ENCODE assay signal across 12 cellular contexts in genomic region chr2:231425811-231426703, GRCh38. TPM values are rescaled to one million over a fixed set of nuclear protein-coding genes. Genes with fewer than 3 reads are reported as not detected.
A peak's percentile ranks its signal among the peaks of the same experiment; 100 is the strongest.
DNase-seq lines count a peak whose midpoint lies in the region; ATAC-seq and TF ChIP-seq lines count a peak whose summit lies in the region.
"Had no signal": no experiment of that assay in that cellular context is flagged by ENCODE, and none has a peak within 500 bp of the region (broad histone marks: within the 10 kb centered on the region; RNA-seq: fewer than 3 reads in every experiment).

No MANE protein-coding gene starts in this region.

- H2BK12ac ChIP-seq in neuronal stem cell (ENCODE audit: low read length), result no peak overlapping the region

- no peaks in the 10 kb centered on the region for H3K9me3 ChIP-seq in PC-9 (ENCODE audit: insufficient read depth, low read depth)
- H3K9me3 ChIP-seq in neuronal stem cell (replicated peaks in 1 of 2; ENCODE audit: control insufficient read depth in 2 of 2, insufficient read depth in 1 of 2, low read depth in 1 of 2, low read length in 2 of 2), result no peaks in the 10 kb centered on the region
- H3K9me3 ChIP-seq in left ventricle myocardium inferior (replicated peaks), result no peaks in the 10 kb centered on the region
- H3K9me3 ChIP-seq: upper lobe of left lung had no signal

- intact Hi-C loops in PC-9 (cut with micrococcal nuclease; ENCODE audit: unreplicated experiment), result no loop called here
- intact Hi-C loops in activated T-helper 2 cell treated with anti-CD3 and anti-CD28 coated beads, Interferon-gamma antibody, Interleukin-2, Interleukin-4, amounts not matched to agents 10 μg/mL and 5 μg/mL and 100 μg/mL, durations not matched to agents 14 hours and 24 hours and 36 hours (cut with micrococcal nuclease), result no loop called here
- intact Hi-C loops in left ventricle myocardium inferior (cut with micrococcal nuclease), result no loop called here

- H3K27ac Mint-ChIP-seq in activated T-helper 2 cell treated with anti-CD3 and anti-CD28 coated beads, Interferon-gamma antibody, Interleukin-2, Interleukin-4, amounts not matched to agents 10 μg/mL and 5 μg/mL and 100 μg/mL, durations not matched to agents 14 hours and 24 hours and 36 hours, result peak overlapping the region; percentile 46

- peaks cover 12% of the 10 kb centered on the region for H3K9me3 Mint-ChIP-seq in activated T-helper 2 cell treated with anti-CD3 and anti-CD28 coated beads, Interferon-gamma antibody, Interleukin-2, Interleukin-4, amounts not matched to agents 10 μg/mL and 5 μg/mL and 100 μg/mL, durations not matched to agents 14 hours and 24 hours and 36 hours

- H3K27ac ChIP-seq in PC-9 (no peak overlapping the region), neuronal stem cell (replicated peaks; ENCODE audit: low read length) (no peak overlapping the region), left ventricle myocardium inferior (replicated peaks) (no peak overlapping the region)
- H3K27ac ChIP-seq: upper lobe of left lung had no signal

- H3K4me1 ChIP-seq in PC-9 (replicated peaks; ENCODE audit: insufficient read depth) (peaks cover 11% of the 10 kb centered on the region), neuronal stem cell (ENCODE audit: control insufficient read depth in 2 of 2, insufficient read depth in 1 of 2, low read depth in 1 of 2, low read length in 2 of 2) (peaks cover 0 to 3% of the 10 kb centered on the region in 2 donors), left ventricle myocardium inferior (no peaks in the 10 kb centered on the region)
- H3K4me1 ChIP-seq: upper lobe of left lung had no signal

- no peak overlapping the region for H3K14ac ChIP-seq in neuronal stem cell (ENCODE audit: low read length)

- no peak overlapping the region for H2BK5ac ChIP-seq in neuronal stem cell (ENCODE audit: low read length)

- BruUV-seq in PC-9 (replicated peaks; lab: Mats Ljungman, UMichigan), result no TSS peak

- no peak overlapping the region for H3K4ac ChIP-seq in neuronal stem cell (ENCODE audit: low read length)

- no peaks in the 10 kb centered on the region for H3K36me3 Mint-ChIP-seq in activated T-helper 2 cell treated with anti-CD3 and anti-CD28 coated beads, Interferon-gamma antibody, Interleukin-2, Interleukin-4, amounts not matched to agents 10 μg/mL and 5 μg/mL and 100 μg/mL, durations not matched to agents 14 hours and 24 hours and 36 hours (ENCODE audit: low read depth)

- H3K4me3 ChIP-seq in PC-9 (no peak overlapping the region), neuronal stem cell (ENCODE audit: low read length in 2 of 2) (no peak overlapping the region), left ventricle myocardium inferior (no peak overlapping the region)
- H3K4me3 ChIP-seq: lung, upper lobe of left lung had no signal

- H3F3A ChIP-seq in PC-9 (ENCODE audit: insufficient read depth, low read depth), result no peaks in the 10 kb centered on the region

- H3K27me3 ChIP-seq in PC-9 (ENCODE audit: insufficient read depth, low read depth), result no peaks in the 10 kb centered on the region
- no peaks in the 10 kb centered on the region for H3K27me3 ChIP-seq in neuronal stem cell (ENCODE audit: control insufficient read depth in 3 of 3, insufficient read depth in 3 of 3, low read depth in 1 of 3, low read length in 3 of 3)
- H3K27me3 ChIP-seq in left ventricle myocardium inferior (ENCODE audit: low read depth), result no peaks in the 10 kb centered on the region
- H3K27me3 ChIP-seq: upper lobe of left lung had no signal

- no peak overlapping the region for H3K4me3 Mint-ChIP-seq in activated T-helper 2 cell treated with anti-CD3 and anti-CD28 coated beads, Interferon-gamma antibody, Interleukin-2, Interleukin-4, amounts not matched to agents 10 μg/mL and 5 μg/mL and 100 μg/mL, durations not matched to agents 14 hours and 24 hours and 36 hours (ENCODE audit: low read depth)

- CTCF ChIA-PET in PC-9 (lab: Charles Lee), result interaction anchor here (0.5 to 0.8 kb wide), 2 partner anchors 26 to 573 kb away, joined by 3 read pairs; no protein-coding TSS in a partner anchor

- peak overlapping the region; percentile 19 for H3K18ac ChIP-seq in neuronal stem cell (ENCODE audit: low read length)

- no peak overlapping the region for H2AK5ac ChIP-seq in neuronal stem cell (ENCODE audit: low read depth, low read length)

- H3K79me1 ChIP-seq in neuronal stem cell (ENCODE audit: low read depth, low read length), result no peaks in the 10 kb centered on the region

- no peak overlapping the region for H3K9ac ChIP-seq in neuronal stem cell (ENCODE audit: low read depth, low read length, poor library complexity)

- H3K23ac ChIP-seq in neuronal stem cell (ENCODE audit: low read depth, low read length, poor library complexity), result no peak overlapping the region

- peak; percentile 73 for DNase-seq in COLO668 (lab: John Stamatoyannopoulos, UW; ENCODE audit: unreplicated experiment)
- DNase-seq in PC-9, result peak; percentile 66 to 79
- no peak for DNase-seq in activated T-helper 2 cell treated with anti-CD3 and anti-CD28 coated beads, Interferon-gamma antibody, Interleukin-2, Interleukin-4, amounts not matched to agents 10 μg/mL and 5 μg/mL and 100 μg/mL, durations not matched to agents 14 hours and 24 hours and 36 hours (ENCODE audit: low spot score)
- no peak for DNase-seq in neuronal stem cell (ENCODE audit: low spot score)
- DNase-seq in EL, result no peak
- no peak for DNase-seq in left ventricle myocardium inferior
- DNase-seq in GM03348 (ENCODE audit: low spot score), result no peak
- DNase-seq: NCI-H226, SW 1271, upper lobe of left lung had no signal

- H2BK15ac ChIP-seq in neuronal stem cell (ENCODE audit: low read length), result no peak overlapping the region

- no peaks in the 10 kb centered on the region for H3K36me3 ChIP-seq in PC-9 (ENCODE audit: low read depth)
- H3K36me3 ChIP-seq in neuronal stem cell (replicated peaks in 1 of 2; ENCODE audit: control insufficient read depth in 2 of 2, insufficient read depth in 2 of 2, low read length in 2 of 2), result no peaks in the 10 kb centered on the region
- no peaks in the 10 kb centered on the region for H3K36me3 ChIP-seq in left ventricle myocardium inferior
- H3K36me3 ChIP-seq: upper lobe of left lung had no signal

- WGBS in neuronal stem cell (ENCODE audit: extremely low coverage in 2 of 2, insufficient read length in 2 of 2, insufficient replicate concordance in 1 of 2), 2 donors, result no CpG with 5 or more reads among the region's 21 CpGs

- peak overlapping the region; percentile 39; the same call in 1 of the 2 replicates for H3K4me2 ChIP-seq in PC-9
- H3K4me2 ChIP-seq in neuronal stem cell (ENCODE audit: insufficient read depth, low read length, poor library complexity, severe bottlenecking), result no peak overlapping the region

- POLR2A ChIA-PET in PC-9 (lab: Charles Lee; ENCODE audit: unreplicated experiment), result interaction anchor here (0.7 kb wide), 1 partner anchor 1290 kb away, joined by 3 read pairs; no protein-coding TSS in a partner anchor

- no peak for TF ChIP-seq CTCF in PC-9 (conservative IDR thresholded peaks at IDR 0.05)
- no peak for TF ChIP-seq CTCF in left ventricle myocardium inferior (IDR thresholded peaks at IDR 0.05; ENCODE audit: borderline replicate concordance)

- no peak overlapping the region for H2AFZ ChIP-seq in PC-9
- no peak overlapping the region for H2AFZ ChIP-seq in neuronal stem cell (ENCODE audit: low read length)

- H3K27me3 Mint-ChIP-seq in activated T-helper 2 cell treated with anti-CD3 and anti-CD28 coated beads, Interferon-gamma antibody, Interleukin-2, Interleukin-4, amounts not matched to agents 10 μg/mL and 5 μg/mL and 100 μg/mL, durations not matched to agents 14 hours and 24 hours and 36 hours (ENCODE audit: low read depth), result peaks cover 5% of the 10 kb centered on the region

- H3K9me2 ChIP-seq in PC-9 (ENCODE audit: insufficient read depth), result no peaks in the 10 kb centered on the region

- H4K20me1 ChIP-seq in PC-9 (ENCODE audit: insufficient read depth), result no peaks in the 10 kb centered on the region

- H3K79me2 ChIP-seq in PC-9 (ENCODE audit: low read depth), result no peaks in the 10 kb centered on the region

- H4K91ac ChIP-seq in neuronal stem cell (ENCODE audit: low read depth, low read length, poor library complexity), result no peak overlapping the region

- H4K8ac ChIP-seq in neuronal stem cell (ENCODE audit: low read depth, low read length), result no peak overlapping the region

- no peak overlapping the region for H2BK120ac ChIP-seq in neuronal stem cell (ENCODE audit: low read depth, low read length)

- peaks cover 5% of the 10 kb centered on the region for H3K4me1 Mint-ChIP-seq in activated T-helper 2 cell treated with anti-CD3 and anti-CD28 coated beads, Interferon-gamma antibody, Interleukin-2, Interleukin-4, amounts not matched to agents 10 μg/mL and 5 μg/mL and 100 μg/mL, durations not matched to agents 14 hours and 24 hours and 36 hours (ENCODE audit: low read depth)

- no peak for ATAC-seq in GM18520 (IDR thresholded peaks at IDR 0.05; ENCODE audit: unreplicated experiment)

RNA-seq across cellular contexts. Expression of gene B3GNT7, which starts 30.5 kb away (rescaled TPM):
- total RNA-seq in PC-9 (2021) (14.0 and 25.8 TPM in 2 replicates), left ventricle myocardium inferior (2.4 TPM)
- 0.05 and 0.09 TPM in 2 replicates for total RNA-seq in activated T-helper 2 cell treated with anti-CD3 and anti-CD28 coated beads, Interferon-gamma antibody, Interleukin-2, Interleukin-4, amounts not matched to agents 10 μg/mL and 5 μg/mL and 100 μg/mL, durations not matched to agents 14 hours and 24 hours and 36 hours
- 1.0 TPM for polyA plus RNA-seq in neuronal stem cell (2013, experiment 1 of 2)
- 0.84 TPM for polyA plus RNA-seq in neuronal stem cell (2013, experiment 2 of 2)

RNA-seq across cellular contexts. Expression of gene NCL, which starts 38.2 kb away (rescaled TPM):
- total RNA-seq in PC-9 (2021), result 450 and 557 TPM in 2 replicates
- 1,292 and 1,329 TPM in 2 replicates for total RNA-seq in activated T-helper 2 cell treated with anti-CD3 and anti-CD28 coated beads, Interferon-gamma antibody, Interleukin-2, Interleukin-4, amounts not matched to agents 10 μg/mL and 5 μg/mL and 100 μg/mL, durations not matched to agents 14 hours and 24 hours and 36 hours
- 370 TPM for polyA plus RNA-seq in neuronal stem cell (2013, experiment 1 of 2)
- 367 TPM for polyA plus RNA-seq in neuronal stem cell (2013, experiment 2 of 2)
- 262 TPM for total RNA-seq in left ventricle myocardium inferior

Comparison
In these comparisons a context has a peak if more than half of its experiments do, and no peak if none do; other contexts are left out.
1. DNase-seq: peak in COLO668 (single experiment) and PC-9 (2 of 2); none in activated T-helper 2 cell treated with anti-CD3 and anti-CD28 coated beads, Interferon-gamma antibody, Interleukin-2, Interleukin-4, amounts not matched to agents 10 μg/mL and 5 μg/mL and 100 μg/mL, durations not matched to agents 14 hours and 24 hours and 36 hours (single experiment), neuronal stem cell (single experiment), EL (single experiment), left ventricle myocardium inferior (single experiment) and GM03348 (single experiment).